17 cellular contexts compared by ENCODE assay signal in the genomic region with DNA sequence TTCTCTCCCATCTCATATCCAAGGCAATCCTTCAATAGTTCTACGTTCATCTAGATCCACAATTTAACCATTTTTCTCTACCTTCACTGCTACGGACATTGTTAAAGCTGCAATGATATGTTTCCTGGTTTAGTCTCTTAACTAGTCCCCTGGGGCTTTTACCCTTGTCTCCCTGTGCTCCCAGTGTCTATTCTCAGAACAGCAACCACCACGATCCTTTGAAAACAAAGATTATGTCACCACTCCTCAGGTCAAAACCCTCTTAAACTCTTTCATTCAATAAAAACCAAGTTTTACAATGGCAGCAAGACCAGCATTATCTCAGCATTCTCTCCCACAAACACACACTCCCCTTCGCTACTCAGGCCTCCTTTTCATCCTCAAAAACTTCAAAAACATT.
DNase-seq lines count a peak whose midpoint lies in the region; ATAC-seq and TF ChIP-seq lines count a peak whose summit lies in the region.
"Had no signal": no experiment of that assay in that cellular context is flagged by ENCODE, and none has a peak within 500 bp of the region (broad histone marks: within the 10 kb centered on the region; RNA-seq: fewer than 3 reads in every experiment).

No MANE protein-coding gene starts in this region.

- no peak for TF ChIP-seq CTCF in HEK293 (tag by site-specific recombination; IDR thresholded peaks at IDR 0.05)

- no peaks in the 10 kb centered on the region for H3K27me3 ChIP-seq in mesendoderm (ENCODE audit: insufficient read depth, low read length, poor library complexity)

- H3K4me2 ChIP-seq in mesendoderm (ENCODE audit: low read length): no peak overlapping the region
- H3K4me2 ChIP-seq: PC-9 had no signal

- POLR2A ChIA-PET in HEK293 (lab: Yijun Ruan, JAX): no interaction called here

- H3K9me3 ChIP-seq in HEK293 (ENCODE audit: control insufficient read depth, insufficient read depth, low read depth, low read length): no peaks in the 10 kb centered on the region
- H3K9me3 ChIP-seq: SJSA1 had no signal

- no peak overlapping the region for H3K4ac ChIP-seq in mesendoderm (ENCODE audit: low read depth, low read length)

- whole genome bisulfite sequencing in mesendoderm (ENCODE audit: extremely low coverage, insufficient coverage, low lambda C conversion rate): 100% methylated on average over 1 of the region's 4 CpGs

- CTCF ChIA-PET in HEK293 (lab: Yijun Ruan, JAX): interaction anchor here (0.6 kb wide), 1 partner anchor 157 kb away, joined by 3 read pairs; no protein-coding TSS in a partner anchor

- H3K79me2 ChIP-seq in mesendoderm (ENCODE audit: control insufficient read depth, insufficient read depth, low read length): no peaks in the 10 kb centered on the region

- H3K27ac ChIP-seq in HEK293 (ENCODE audit: extremely low read depth, low read depth, low read length): no peak overlapping the region
- H3K27ac ChIP-seq in mesendoderm (ENCODE audit: low read depth, low read length): no peak overlapping the region
- H3K27ac ChIP-seq: PC-9, SJSA1 had no signal

- H2AK5ac ChIP-seq in mesendoderm (ENCODE audit: low read length): no peak overlapping the region

- H2BK5ac ChIP-seq in mesendoderm (ENCODE audit: low read length): no peak overlapping the region

- H3K36me3 ChIP-seq in HEK293 (ENCODE audit: control insufficient read depth in 2 of 2, insufficient read depth in 1 of 2, low read length in 2 of 2) (no peaks in the 10 kb centered on the region), mesendoderm (ENCODE audit: control insufficient read depth, insufficient read depth, low read length) (no peaks in the 10 kb centered on the region)
- H3K36me3 ChIP-seq: SJSA1 had no signal

- H3K18ac ChIP-seq in mesendoderm (ENCODE audit: low read length): no peak overlapping the region

- H4K8ac ChIP-seq in mesendoderm (ENCODE audit: low read depth, low read length): no peak overlapping the region

- DNase-seq in DMS153 treated with DMSO at 0.1 percent for 48 hours (lab: John Stamatoyannopoulos, UW; ENCODE audit: unreplicated experiment) (peak; percentile 54), NCI-H69 (lab: John Stamatoyannopoulos, UW) (peak; percentile 38), mesendoderm (peak; percentile 32), NCI-H1436 treated with DMSO at 0.1 percent for 48 hours (lab: John Stamatoyannopoulos, UW) (no peak), NCI-H187 (lab: John Stamatoyannopoulos, UW) (no peak)
- DNase-seq: Calu3; CD4-positive, CD25-positive, alpha-beta regulatory T cell; DMS79; GOT3; NCI-H2029 treated with DMSO at 0.1 percent for 48 hours; PC-9; T-helper 2 cell had no signal

- no peak for ATAC-seq in activated CD4-positive, CD25-positive, alpha-beta regulatory T cell treated with anti-CD3 and anti-CD28 coated beads, Interleukin-2, amount 50 U/mL, for 24 hours
- no peak for ATAC-seq in HG02870 (IDR thresholded peaks at IDR 0.05; ENCODE audit: unreplicated experiment)
- ATAC-seq: GM12878 had no signal

- H3K56ac ChIP-seq in mesendoderm (ENCODE audit: low read length): no peak overlapping the region

- H2BK15ac ChIP-seq in mesendoderm (replicated peaks; ENCODE audit: low read depth): no peak overlapping the region

- no peak overlapping the region for H4K5ac ChIP-seq in mesendoderm (ENCODE audit: low read length)

- no peak overlapping the region for H3K23ac ChIP-seq in mesendoderm (ENCODE audit: low read length)

- H3K4me3 ChIP-seq in HEK293 (ENCODE audit: low read depth, low read length): no peak overlapping the region
- no peak overlapping the region for H3K4me3 ChIP-seq in mesendoderm (ENCODE audit: low read length)
- H3K4me3 ChIP-seq: GM12878, PC-9, SJSA1 had no signal

- H2BK120ac ChIP-seq in mesendoderm (ENCODE audit: low read depth, low read length): no peak overlapping the region

- H3K4me1 ChIP-seq in HEK293 (ENCODE audit: control insufficient read depth, insufficient read depth, low read length) (no peaks in the 10 kb centered on the region; the same call in 1 of the 2 replicates), mesendoderm (ENCODE audit: control insufficient read depth, low read depth, low read length) (no peaks in the 10 kb centered on the region)
- H3K4me1 ChIP-seq: SJSA1 had no signal

- H3K79me1 ChIP-seq in mesendoderm (ENCODE audit: low read length): no peaks in the 10 kb centered on the region

- no peak overlapping the region for H3K9ac ChIP-seq in mesendoderm (ENCODE audit: low read length)

TF ChIP-seq in HEK293, 187 proteins besides CTCF, POLR2A, EP300 and RAD21:
- TF ChIP-seq, protein P1, sequence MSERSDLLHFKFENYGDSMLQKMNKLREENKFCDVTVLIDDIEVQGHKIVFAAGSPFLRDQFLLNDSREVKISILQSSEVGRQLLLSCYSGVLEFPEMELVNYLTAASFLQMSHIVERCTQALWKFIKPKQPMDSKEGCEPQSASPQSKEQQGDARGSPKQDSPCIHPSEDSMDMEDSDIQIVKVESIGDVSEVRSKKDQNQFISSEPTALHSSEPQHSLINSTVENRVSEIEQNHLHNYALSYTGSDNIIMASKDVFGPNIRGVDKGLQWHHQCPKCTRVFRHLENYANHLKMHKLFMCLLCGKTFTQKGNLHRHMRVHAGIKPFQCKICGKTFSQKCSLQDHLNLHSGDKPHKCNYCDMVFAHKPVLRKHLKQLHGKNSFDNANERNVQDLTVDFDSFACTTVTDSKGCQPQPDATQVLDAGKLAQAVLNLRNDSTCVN (tag by site-specific recombination; optimal IDR thresholded peaks at IDR 0.05): no peak
- TF ChIP-seq, protein P2, sequence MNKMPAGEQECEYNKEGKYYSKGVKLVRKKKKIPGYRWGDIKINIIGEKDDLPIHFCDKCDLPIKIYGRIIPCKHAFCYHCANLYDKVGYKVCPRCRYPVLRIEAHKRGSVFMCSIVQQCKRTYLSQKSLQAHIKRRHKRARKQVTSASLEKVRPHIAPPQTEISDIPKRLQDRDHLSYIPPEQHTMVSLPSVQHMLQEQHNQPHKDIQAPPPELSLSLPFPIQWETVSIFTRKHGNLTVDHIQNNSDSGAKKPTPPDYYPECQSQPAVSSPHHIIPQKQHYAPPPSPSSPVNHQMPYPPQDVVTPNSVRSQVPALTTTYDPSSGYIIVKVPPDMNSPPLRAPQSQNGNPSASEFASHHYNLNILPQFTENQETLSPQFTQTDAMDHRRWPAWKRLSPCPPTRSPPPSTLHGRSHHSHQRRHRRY (tag by site-specific recombination; IDR thresholded peaks at IDR 0.05): no peak
- TF ChIP-seq ZNF768 (tag by site-specific recombination; IDR thresholded peaks at IDR 0.05): no peak
- TF ChIP-seq, protein P3, sequence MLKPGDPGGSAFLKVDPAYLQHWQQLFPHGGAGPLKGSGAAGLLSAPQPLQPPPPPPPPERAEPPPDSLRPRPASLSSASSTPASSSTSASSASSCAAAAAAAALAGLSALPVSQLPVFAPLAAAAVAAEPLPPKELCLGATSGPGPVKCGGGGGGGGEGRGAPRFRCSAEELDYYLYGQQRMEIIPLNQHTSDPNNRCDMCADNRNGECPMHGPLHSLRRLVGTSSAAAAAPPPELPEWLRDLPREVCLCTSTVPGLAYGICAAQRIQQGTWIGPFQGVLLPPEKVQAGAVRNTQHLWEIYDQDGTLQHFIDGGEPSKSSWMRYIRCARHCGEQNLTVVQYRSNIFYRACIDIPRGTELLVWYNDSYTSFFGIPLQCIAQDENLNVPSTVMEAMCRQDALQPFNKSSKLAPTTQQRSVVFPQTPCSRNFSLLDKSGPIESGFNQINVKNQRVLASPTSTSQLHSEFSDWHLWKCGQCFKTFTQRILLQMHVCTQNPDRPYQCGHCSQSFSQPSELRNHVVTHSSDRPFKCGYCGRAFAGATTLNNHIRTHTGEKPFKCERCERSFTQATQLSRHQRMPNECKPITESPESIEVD (tag by site-specific recombination; IDR thresholded peaks at IDR 0.05): peak; percentile 47; the same call in 1 of the 2 replicates
- no peak for TF ChIP-seq SP7 (tag by site-specific recombination; IDR thresholded peaks at IDR 0.05)
- TF ChIP-seq KLF16 (tag by site-specific recombination; IDR thresholded peaks at IDR 0.05): 0 out of 2 replicates have a peak, but pooled peaks have one; percentile 34
- peak; percentile 26; the same call in 1 of the 2 replicates for TF ChIP-seq WT1 (tag by site-specific recombination; IDR thresholded peaks at IDR 0.05)
- no peak for TF ChIP-seq KLF9 (tag by site-specific recombination; IDR thresholded peaks at IDR 0.05; ENCODE audit: low read depth)
- TF ChIP-seq REPIN1 (tag by site-specific recombination; IDR thresholded peaks at IDR 0.05; ENCODE audit: low read depth): no peak
- TF ChIP-seq, protein P4, sequence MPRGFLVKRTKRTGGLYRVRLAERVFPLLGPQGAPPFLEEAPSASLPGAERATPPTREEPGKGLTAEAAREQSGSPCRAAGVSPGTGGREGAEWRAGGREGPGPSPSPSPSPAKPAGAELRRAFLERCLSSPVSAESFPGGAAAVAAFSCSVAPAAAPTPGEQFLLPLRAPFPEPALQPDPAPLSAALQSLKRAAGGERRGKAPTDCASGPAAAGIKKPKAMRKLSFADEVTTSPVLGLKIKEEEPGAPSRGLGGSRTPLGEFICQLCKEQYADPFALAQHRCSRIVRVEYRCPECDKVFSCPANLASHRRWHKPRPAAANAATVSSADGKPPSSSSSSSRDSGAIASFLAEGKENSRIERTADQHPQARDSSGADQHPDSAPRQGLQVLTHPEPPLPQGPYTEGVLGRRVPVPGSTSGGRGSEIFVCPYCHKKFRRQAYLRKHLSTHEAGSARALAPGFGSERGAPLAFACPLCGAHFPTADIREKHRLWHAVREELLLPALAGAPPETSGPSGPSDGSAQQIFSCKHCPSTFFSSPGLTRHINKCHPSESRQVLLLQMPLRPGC (tag by site-specific recombination; IDR thresholded peaks at IDR 0.05): no peak
- TF ChIP-seq SCRT1 (tag by site-specific recombination; IDR thresholded peaks at IDR 0.05; ENCODE audit: borderline replicate concordance): no peak
- no peak for TF ChIP-seq ZNF426 (tag by site-specific recombination; IDR thresholded peaks at IDR 0.05)

Comparison
In these comparisons a context has a peak if more than half of its experiments do, and no peak if none do; other contexts are left out.
1. DNase-seq: peak in DMS153 treated with DMSO at 0.1 percent for 48 hours (single experiment), NCI-H69 (single experiment) and mesendoderm (single experiment); none in NCI-H1436 treated with DMSO at 0.1 percent for 48 hours (single experiment) and NCI-H187 (0 of 2).